In genomic region chr7:108815815-108816214, GRCh38 we compare ENCODE assay signal across 16 cellular contexts.
"Had no signal": no experiment of that assay in that cellular context is flagged by ENCODE, and none has a peak within 500 bp of the region (broad histone marks: within the 10 kb centered on the region; RNA-seq: fewer than 3 reads in every experiment).

No MANE protein-coding gene starts in this region.

- H3K4me1 ChIP-seq: foreskin keratinocyte, right atrium auricular region, sigmoid colon, testis, transverse colon had no signal

- H3K9me3 ChIP-seq: neutrophil, right atrium auricular region, sigmoid colon, testis, transverse colon had no signal

- H3K27me3 ChIP-seq: foreskin keratinocyte, neutrophil, right atrium auricular region, sigmoid colon, testis, transverse colon had no signal

- H3K4me3 ChIP-seq: right atrium auricular region, sigmoid colon, skin epidermis, testis, transverse colon had no signal

- H3K27ac ChIP-seq: epithelial cell of prostate, foreskin keratinocyte, neutrophil, right atrium auricular region, sigmoid colon, testis, transverse colon had no signal

- H3K36me3 ChIP-seq: neutrophil, right atrium auricular region, sigmoid colon, transverse colon had no signal

- DNase-seq: effector memory CD4-positive, alpha-beta T cell; foreskin keratinocyte; naive thymus-derived CD4-positive, alpha-beta T cell; nephron progenitor cell; posterior cingulate gyrus; sigmoid colon; stimulated activated CD4-positive, alpha-beta T cell treated with anti-CD3 and anti-CD28 coated beads, Interleukin-2, amount 100 ng/mL, for 24 hours; stimulated activated CD4-positive, alpha-beta T cell treated with anti-CD3 and anti-CD28 coated beads, Interleukin-4, amount 100 ng/mL, for 4 hours; stimulated activated naive B cell treated with anti-CD40 and anti-IgM and Interleukin-4, amounts not matched to agents 10 μg/mL and 1 μg/mL and 100 μg/mL, for 72 hours; stimulated activated naive CD8-positive, alpha-beta T cell treated with anti-CD3 and anti-CD28 coated beads, Interleukin-15, amount 100 ng/mL, for 72 hours; testis; transverse colon had no signal
